ENCODE assay signal across 17 cellular contexts in genomic region chr4:147137280-147137679, GRCh38.
DNase-seq lines count a peak whose midpoint lies in the region; ATAC-seq, FAIRE-seq and TF ChIP-seq lines count a peak whose summit lies in the region.
"Had no signal": no experiment of that assay in that cellular context is flagged by ENCODE, and none has a peak within 500 bp of the region (broad histone marks: within the 10 kb centered on the region; RNA-seq: fewer than 3 reads in every experiment).

No MANE protein-coding gene starts in this region.

- POLR2A ChIA-PET in WTC11 (lab: Charles Lee) (no interaction called here), H1 (lab: Charles Lee; ENCODE audit: partially characterized antibody) (no interaction called here)

- no peaks in the 10 kb centered on the region for H3K79me2 ChIP-seq in H1 (ENCODE audit: control insufficient read depth in 1 of 2, insufficient read depth in 2 of 2, low read length in 2 of 2)

- H3K4me2 ChIP-seq in H1 (ENCODE audit: insufficient read depth in 1 of 2, low read depth in 2 of 2, low read length in 2 of 2): no peak overlapping the region
- H3K4me2 ChIP-seq: PC-9 had no signal

- no peak overlapping the region for H3K4ac ChIP-seq in H1 (replicated peaks; ENCODE audit: insufficient read length, low read depth, low read length)

- no peak overlapping the region for H3K4me3 ChIP-seq in H1 (ENCODE audit: extremely low read depth in 1 of 4, insufficient read depth in 2 of 4, low read depth in 3 of 4, low read length in 4 of 4)
- H3K4me3 ChIP-seq in subcutaneous abdominal adipose tissue (ENCODE audit: low read depth in 1 of 5, low read length in 5 of 5): no peak overlapping the region
- H3K4me3 ChIP-seq: PC-9 had no signal

- no peaks in the 10 kb centered on the region for H3K27me3 Mint-ChIP-seq in WTC11 (ENCODE audit: low read depth)
- no peaks in the 10 kb centered on the region for H3K27me3 Mint-ChIP-seq in mesothelial cell of epicardium (ENCODE audit: low read depth)
- H3K27me3 Mint-ChIP-seq: B cell had no signal

- H2BK12ac ChIP-seq in H1 (ENCODE audit: low read depth, low read length): no peak overlapping the region

- CTCF ChIA-PET in WTC11 (lab: Charles Lee): interaction anchor here (1.0 kb wide), 2 partner anchors 118 to 382 kb away, joined by 3 read pairs; no protein-coding TSS in a partner anchor
- CTCF ChIA-PET in H1 (lab: Charles Lee; ENCODE audit: partially characterized antibody): interaction anchor here (1.3 kb wide), 1 partner anchor 454 kb away, joined by 3 read pairs; no protein-coding TSS in a partner anchor

- no peak overlapping the region for H2AK5ac ChIP-seq in H1 (ENCODE audit: low read depth, low read length)

- H3K23me2 ChIP-seq in H1 (ENCODE audit: low read depth, low read length): no peaks in the 10 kb centered on the region

- no peaks in the 10 kb centered on the region for H3K79me1 ChIP-seq in H1 (ENCODE audit: low read depth, low read length)

- peak; percentile 71 for ATAC-seq in WTC11
- no peak for ATAC-seq in omental fat pad (ENCODE audit: low FRiP score)
- ATAC-seq in GM21381 (IDR thresholded peaks at IDR 0.05; ENCODE audit: unreplicated experiment): no peak

- H3K27me3 ChIP-seq in H1 (replicated peaks in 1 of 4; ENCODE audit: control insufficient read depth in 3 of 4, extremely low read depth in 1 of 4, insufficient read depth in 3 of 4, low read length in 3 of 4): no peaks in the 10 kb centered on the region
- no peaks in the 10 kb centered on the region for H3K27me3 ChIP-seq in subcutaneous abdominal adipose tissue (ENCODE audit: control insufficient read depth in 5 of 5, insufficient read depth in 4 of 5, low read length in 5 of 5)

- no peak for TF ChIP-seq POLR2A in H1 (IDR thresholded peaks at IDR 0.05; ENCODE audit: control extremely low read depth in 1 of 2, low read depth in 2 of 2, low read length in 2 of 2)

- H3K9ac ChIP-seq in H1 (replicated peaks in 1 of 4; ENCODE audit: extremely low read depth in 1 of 4, low read depth in 3 of 4, low read length in 3 of 4) (no peak overlapping the region), subcutaneous abdominal adipose tissue (ENCODE audit: low read length in 5 of 5) (no peak overlapping the region)

- H4K20me1 ChIP-seq in H1 (replicated peaks in 1 of 2; ENCODE audit: control insufficient read depth in 1 of 2, insufficient read depth in 2 of 2, low read length in 2 of 2): no peaks in the 10 kb centered on the region

- no peaks in the 10 kb centered on the region for H3K36me3 Mint-ChIP-seq in WTC11
- peaks cover 2% of the 10 kb centered on the region for H3K36me3 Mint-ChIP-seq in mesothelial cell of epicardium
- H3K36me3 Mint-ChIP-seq: CD4-positive, CD25-positive, alpha-beta regulatory T cell had no signal

- 97% methylated on average over 3 of the region's 3 CpGs; no CpG with 5 or more reads in 1 of the 2 experiments for WGBS in H1 (ENCODE audit: extremely low coverage in 1 of 2, insufficient coverage in 1 of 2, insufficient read length in 1 of 2, insufficient replicate concordance in 2 of 2, low coverage in 1 of 2, low lambda C conversion rate in 2 of 2, missing lambda C conversion rate in 1 of 2), 2 experiments

- H2BK120ac ChIP-seq in H1 (replicated peaks; ENCODE audit: low read depth, low read length): no peak overlapping the region

- H2BK20ac ChIP-seq in H1 (ENCODE audit: low read length): no peak overlapping the region

- no peak overlapping the region for H3K14ac ChIP-seq in H1 (ENCODE audit: insufficient read length)

- TF ChIP-seq EP300 in H1 (IDR thresholded peaks at IDR 0.05; ENCODE audit: borderline replicate concordance in 1 of 2, low read depth in 2 of 2, low read length in 2 of 2): no peak

- DNase-seq in WTC11 (ENCODE audit: low spot score): no peak
- no peak for DNase-seq in H1 (ENCODE audit: low read depth in 1 of 2, low spot score in 2 of 2)
- no peak for DNase-seq in mesothelial cell of epicardium (ENCODE audit: low spot score in 2 of 2, unreplicated experiment in 2 of 2)
- no peak for DNase-seq in omental fat pad (ENCODE audit: low spot score)
- no peak for DNase-seq in inferior parietal cortex (ENCODE audit: extremely low spot score)
- no peak for DNase-seq in NCI-H1694 treated with DMSO at 0.1 percent for 48 hours (lab: John Stamatoyannopoulos, UW)
- DNase-seq: Caco-2; CD4-positive, CD25-positive, alpha-beta regulatory T cell; EL; H7; NCI-H1092; NCI-H146; NCI-H510A treated with DMSO at 0.1 percent for 48 hours; PC-9 had no signal

- no peak overlapping the region for H3K56ac ChIP-seq in H1 (replicated peaks; ENCODE audit: insufficient read length, low read depth, low read length)

- no peak overlapping the region for H2BK5ac ChIP-seq in H1 (ENCODE audit: low read depth, low read length)

- no peak overlapping the region for H3K27ac Mint-ChIP-seq in WTC11
- peak overlapping the region; percentile 47 for H3K27ac Mint-ChIP-seq in mesothelial cell of epicardium
- H3K27ac Mint-ChIP-seq: B cell; CD4-positive, CD25-positive, alpha-beta regulatory T cell had no signal

- no peak overlapping the region for H4K8ac ChIP-seq in H1 (ENCODE audit: extremely low read depth, insufficient read depth, low read length)

- no peak for TF ChIP-seq RAD21 in H1 (IDR thresholded peaks at IDR 0.05 in 1 of 2, conservative IDR thresholded peaks at IDR 0.05 in 1 of 2; ENCODE audit: low read depth in 2 of 2, low read length in 2 of 2)

- H4K5ac ChIP-seq in H1 (ENCODE audit: insufficient read length, low read depth, low read length): no peak overlapping the region

- no peak for FAIRE-seq in H1 (lab: Jason Lieb, UNC)

- H3K4me1 ChIP-seq in H1 (replicated peaks in 1 of 4; ENCODE audit: control insufficient read depth in 3 of 4, insufficient read depth in 4 of 4, low read length in 3 of 4) (no peaks in the 10 kb centered on the region), subcutaneous abdominal adipose tissue (ENCODE audit: control insufficient read depth in 5 of 5, insufficient read depth in 5 of 5, low read length in 5 of 5) (peaks cover 0 to 28% (median 18%) of the 10 kb centered on the region in 5 donors)
- H3K4me1 ChIP-seq: Caco-2 had no signal

- no peak overlapping the region for H4K91ac ChIP-seq in H1 (replicated peaks; ENCODE audit: insufficient read length, low read length)

- H3K9me3 Mint-ChIP-seq in WTC11: peaks cover 4% of the 10 kb centered on the region; the same call in 1 of the 2 replicates
- peaks cover 4% of the 10 kb centered on the region for H3K9me3 Mint-ChIP-seq in mesothelial cell of epicardium

- H3K27ac ChIP-seq in H1 (ENCODE audit: low read depth, low read length) (no peak overlapping the region), subcutaneous abdominal adipose tissue (ENCODE audit: low read depth, low read length) (peak overlapping the region; percentile 56)
- H3K27ac ChIP-seq: PC-9 had no signal

- H3K9me3 ChIP-seq in H1 (ENCODE audit: insufficient read depth in 2 of 2, low read depth in 1 of 2, low read length in 1 of 2): no peaks in the 10 kb centered on the region
- H3K9me3 ChIP-seq in subcutaneous abdominal adipose tissue (ENCODE audit: control insufficient read depth in 5 of 5, low read length in 5 of 5): no peaks in the 10 kb centered on the region
- H3K9me3 ChIP-seq: Caco-2 had no signal

- H3K18ac ChIP-seq in H1 (ENCODE audit: extremely low read depth, low read length): no peak overlapping the region

- H2BK15ac ChIP-seq in H1 (ENCODE audit: low read length): no peak overlapping the region

- TF ChIP-seq CTCF in WTC11 (IDR thresholded peaks at IDR 0.05) (no peak), H1 (IDR thresholded peaks at IDR 0.05; ENCODE audit: control extremely low read depth in 1 of 3, insufficient read depth in 1 of 3, low read depth in 1 of 3, low read length in 3 of 3) (no peak), mesothelial cell of epicardium (IDR thresholded peaks at IDR 0.05; ENCODE audit: unreplicated experiment) (no peak), omental fat pad (IDR thresholded peaks at IDR 0.05) (no peak)

- H3K4me3 Mint-ChIP-seq in WTC11 (no peak overlapping the region), mesothelial cell of epicardium (no peak overlapping the region)
- H3K4me3 Mint-ChIP-seq: B cell; CD4-positive, CD25-positive, alpha-beta regulatory T cell had no signal

- H3K23ac ChIP-seq in H1 (ENCODE audit: insufficient read length): no peak overlapping the region

- H2AFZ ChIP-seq in H1 (ENCODE audit: low read length): peak overlapping the region; percentile 70; the same call in 1 of the 2 replicates
- H2AFZ ChIP-seq: PC-9 had no signal

- peaks cover 7% of the 10 kb centered on the region for H3K4me1 Mint-ChIP-seq in WTC11
- H3K4me1 Mint-ChIP-seq in mesothelial cell of epicardium: peaks cover 43% of the 10 kb centered on the region
- H3K4me1 Mint-ChIP-seq: B cell had no signal

- H3K36me3 ChIP-seq in H1 (ENCODE audit: control insufficient read depth in 2 of 4, insufficient read depth in 4 of 4, low read length in 3 of 4) (no peaks in the 10 kb centered on the region), subcutaneous abdominal adipose tissue (ENCODE audit: control insufficient read depth in 5 of 5, insufficient read depth in 5 of 5, low read length in 5 of 5) (no peaks in the 10 kb centered on the region)

TF ChIP-seq in WTC11, 78 proteins besides CTCF, POLR2A, EP300 and RAD21:
- no peak for TF ChIP-seq CBFB (CRISPR knock-in tag; IDR thresholded peaks at IDR 0.05; ENCODE audit: low read depth)

TF ChIP-seq in H1, 55 proteins besides CTCF, POLR2A, EP300 and RAD21 (continues in another document):
- TF ChIP-seq POU5F1 (IDR thresholded peaks at IDR 0.05; ENCODE audit: low read depth, low read length) (no peak), KDM1A (IDR thresholded peaks at IDR 0.05; ENCODE audit: borderline replicate concordance, low read length) (no peak), TCF12 (IDR thresholded peaks at IDR 0.05; ENCODE audit: low read depth, low read length) (no peak), SIX5 (IDR thresholded peaks at IDR 0.05; ENCODE audit: low read depth, low read length) (no peak), POLR2AphosphoS5 (IDR thresholded peaks at IDR 0.05; ENCODE audit: low read depth, low read length) (no peak), SRF (IDR thresholded peaks at IDR 0.05; ENCODE audit: low read depth, low read length) (no peak), E2F6 (IDR thresholded peaks at IDR 0.05) (no peak), KDM4A (IDR thresholded peaks at IDR 0.05; ENCODE audit: low read depth, low read length, severe bottlenecking) (no peak)
- TF ChIP-seq, protein P1, sequence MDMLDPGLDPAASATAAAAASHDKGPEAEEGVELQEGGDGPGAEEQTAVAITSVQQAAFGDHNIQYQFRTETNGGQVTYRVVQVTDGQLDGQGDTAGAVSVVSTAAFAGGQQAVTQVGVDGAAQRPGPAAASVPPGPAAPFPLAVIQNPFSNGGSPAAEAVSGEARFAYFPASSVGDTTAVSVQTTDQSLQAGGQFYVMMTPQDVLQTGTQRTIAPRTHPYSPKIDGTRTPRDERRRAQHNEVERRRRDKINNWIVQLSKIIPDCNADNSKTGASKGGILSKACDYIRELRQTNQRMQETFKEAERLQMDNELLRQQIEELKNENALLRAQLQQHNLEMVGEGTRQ (IDR thresholded peaks at IDR 0.05; ENCODE audit: low read length): no peak
